In the genomic region with DNA sequence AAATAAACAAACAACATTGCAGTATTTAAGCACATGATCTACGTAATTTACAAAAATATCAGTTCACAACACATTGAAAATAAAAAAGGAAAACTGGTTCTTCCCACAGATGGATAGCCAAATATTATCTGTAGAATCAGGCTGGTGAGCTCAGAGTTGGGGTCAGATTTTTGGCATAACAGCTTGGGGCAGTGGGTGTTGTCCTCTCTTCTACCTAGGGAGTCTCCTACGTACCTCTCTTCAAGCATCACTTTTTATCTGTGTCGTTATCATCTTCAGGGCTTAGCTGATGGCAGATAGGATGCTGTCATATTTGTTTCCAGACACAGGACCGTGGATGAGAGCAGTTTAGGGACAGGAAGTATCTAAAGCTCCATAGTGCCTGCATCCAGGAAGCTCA, we compare ENCODE assay signal across 21 cellular contexts.
"Had no signal": no experiment of that assay in that cellular context is flagged by ENCODE, and none has a peak within 500 bp of the region (broad histone marks: within the 10 kb centered on the region; RNA-seq: fewer than 3 reads in every experiment).

No MANE protein-coding gene starts in this region.

- H3K27me3 ChIP-seq: neural progenitor cell, right atrium auricular region, SJCRH30, thyroid gland had no signal

- DNase-seq: activated CD4-positive, alpha-beta T cell treated with anti-CD3 and anti-CD28 coated beads for 1 hour; activated CD4-positive, alpha-beta T cell treated with anti-CD3 and anti-CD28 coated beads, Interleukin-2, amount 50 U/mL, for 4 hours; activated CD8-positive, alpha-beta memory T cell treated with anti-CD3 and anti-CD28 coated beads, Interleukin-2, amount 10 ng/mL, durations not matched to agents 7 days and 5 days; activated naive CD4-positive, alpha-beta T cell; activated T-cell treated with anti-CD3 and anti-CD28 coated beads, Interleukin-2, amount 50 U/mL, for 1 hour; adrenal gland; dorsolateral prefrontal cortex; endodermal cell; foreskin fibroblast; SJCRH30; stimulated activated CD4-positive, alpha-beta T cell treated with anti-CD3 and anti-CD28 coated beads, Interleukin-12 subunit alpha, Interleukin-12 subunit beta, amount 100 ng/mL, for 4 hours; stimulated activated CD4-positive, alpha-beta T cell treated with anti-CD3 and anti-CD28 coated beads, Interleukin-1b, Interleukin-23, amount 100 ng/mL, for 48 hours; stimulated activated naive CD4-positive, alpha-beta T cell; thyroid gland; WERI-Rb-1 had no signal

- H3K27me3 Mint-ChIP-seq: activated CD8-positive, alpha-beta memory T cell treated with anti-CD3 and anti-CD28 coated beads, Interleukin-2, amount 10 ng/mL, durations not matched to agents 7 days and 5 days had no signal

- H3K27ac Mint-ChIP-seq: activated CD8-positive, alpha-beta memory T cell treated with anti-CD3 and anti-CD28 coated beads, Interleukin-2, amount 10 ng/mL, durations not matched to agents 7 days and 5 days; endodermal cell; memory B cell; neural progenitor cell; T-helper 1 cell treated with Interleukin-12 subunit alpha and Interleukin-12 subunit beta and Interleukin-4 antibody, amounts not matched to agents 30 μg/mL and 1 μg/mL, for 36 hours had no signal

- H3K4me3 ChIP-seq: adrenal gland, dorsolateral prefrontal cortex, neural progenitor cell, prostate gland, right atrium auricular region, SJCRH30, thyroid gland had no signal

- H3K27ac ChIP-seq: adrenal gland, dorsolateral prefrontal cortex, epithelial cell of prostate, neural progenitor cell, prostate gland, SJCRH30, thyroid gland, WERI-Rb-1 had no signal

- H3K36me3 ChIP-seq: adrenal gland, neural progenitor cell, prostate gland, right atrium auricular region, SJCRH30, thyroid gland, WERI-Rb-1 had no signal

- H3K9me3 ChIP-seq: adrenal gland, prostate gland, right atrium auricular region, SJCRH30, thyroid gland had no signal

- H3K4me1 Mint-ChIP-seq: memory B cell had no signal

- H3K4me3 Mint-ChIP-seq: activated CD8-positive, alpha-beta memory T cell treated with anti-CD3 and anti-CD28 coated beads, Interleukin-2, amount 10 ng/mL, durations not matched to agents 7 days and 5 days; endodermal cell; memory B cell; neural progenitor cell; T-helper 1 cell treated with Interleukin-12 subunit alpha and Interleukin-12 subunit beta and Interleukin-4 antibody, amounts not matched to agents 30 μg/mL and 1 μg/mL, for 36 hours had no signal

- H3K4me1 ChIP-seq: adrenal gland, prostate gland, SJCRH30 had no signal
